Comparison of ENCODE assay signal across 13 cellular contexts in the genomic region with DNA sequence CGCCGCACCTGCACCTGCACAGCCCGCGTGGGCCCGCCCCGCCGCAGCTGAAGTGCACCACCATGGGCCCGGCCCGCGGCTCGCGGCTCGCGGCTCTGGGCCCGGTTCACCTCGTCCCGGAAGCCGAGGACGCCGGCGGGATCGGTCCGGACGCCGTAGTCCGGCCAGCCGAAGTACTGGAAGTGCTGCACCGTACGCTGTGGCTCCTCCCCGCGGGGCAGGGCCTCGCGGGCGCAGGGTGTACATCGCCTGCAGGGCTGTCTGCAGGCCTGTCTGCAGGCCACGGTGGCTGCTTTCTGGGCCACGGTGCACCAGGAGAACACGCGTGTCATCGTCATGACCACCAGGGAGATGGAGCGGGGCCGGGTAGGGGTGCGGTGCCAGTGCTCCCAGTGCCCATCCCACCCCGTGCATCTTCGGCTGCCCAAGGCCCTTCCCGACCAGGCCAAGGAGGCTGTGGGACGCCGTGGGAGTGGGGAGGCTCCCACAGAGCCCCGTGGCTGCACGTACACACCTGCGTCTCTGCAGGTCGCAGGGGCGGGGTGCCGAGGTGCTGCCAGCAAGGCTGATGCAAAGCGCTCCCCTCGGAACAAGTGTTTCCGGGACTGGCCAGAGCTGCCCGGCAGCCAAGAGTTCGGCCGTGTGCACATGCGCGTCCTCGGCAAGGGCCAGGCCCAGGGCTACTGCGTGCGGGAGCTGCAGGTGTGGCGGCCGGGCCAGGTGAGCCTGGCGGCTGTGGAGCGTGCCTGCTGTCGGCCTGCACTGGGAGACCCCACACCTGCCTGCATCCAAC. TPM values are rescaled to one million over a fixed set of nuclear protein-coding genes. Genes with fewer than 3 reads are reported as not detected.
A peak's percentile ranks its signal among the peaks of the same experiment; 100 is the strongest.
DNase-seq lines count a peak whose midpoint lies in the region; TF ChIP-seq lines count a peak whose summit lies in the region.
"Had no signal": no experiment of that assay in that cellular context is flagged by ENCODE, and none has a peak within 500 bp of the region (broad histone marks: within the 10 kb centered on the region; RNA-seq: fewer than 3 reads in every experiment).

No MANE protein-coding gene starts in this region.

- DNase-seq in activated naive CD4-positive, alpha-beta T cell treated with anti-CD3 and anti-CD28 coated beads, Interleukin-2, amount 10 ng/mL, durations not matched to agents 7 days and 5 days = no peak
- no peak for DNase-seq in activated naive CD4-positive, alpha-beta T cell (lab: John Stamatoyannopoulos, UW)
- DNase-seq in NCI-H510A treated with DMSO at 0.1 percent for 48 hours (lab: John Stamatoyannopoulos, UW) (peak; percentile 84), epithelial cell of proximal tubule (ENCODE audit: low read depth) (no peak), stomach (peak; percentile 76), middle frontal gyrus (ENCODE audit: extremely low spot score, low spot score) (no peak)
- DNase-seq in central memory CD4-positive, alpha-beta T cell = no peak
- no peak for DNase-seq in NK-92 treated with Interleukin-12 subunit alpha and Interleukin-12 subunit beta, amount 100 ng/mL, for 24 hours (lab: John Stamatoyannopoulos, UW)
- DNase-seq: GF-D8, glutamatergic neuron had no signal

- CTCF ChIA-PET in activated naive CD4-positive, alpha-beta T cell treated with anti-CD3 and anti-CD28 coated beads, Interleukin-2, amount 10 ng/mL, durations not matched to agents 7 days and 5 days (lab: Charles Lee) = no interaction called here

- H3K9me3 ChIP-seq in stomach = no peaks in the 10 kb centered on the region

- H3K36me3 Mint-ChIP-seq in activated naive CD4-positive, alpha-beta T cell treated with anti-CD3 and anti-CD28 coated beads, Interleukin-2, amount 10 ng/mL, durations not matched to agents 7 days and 5 days = no peaks in the 10 kb centered on the region

- peak overlapping the region; percentile 78 for H3K4me3 Mint-ChIP-seq in activated naive CD4-positive, alpha-beta T cell treated with anti-CD3 and anti-CD28 coated beads, Interleukin-2, amount 10 ng/mL, durations not matched to agents 7 days and 5 days

- TF ChIP-seq CTCF in epithelial cell of proximal tubule (conservative IDR thresholded peaks at IDR 0.05; ENCODE audit: low read depth, low read length) = no peak
- no peak for TF ChIP-seq CTCF in stomach (IDR thresholded peaks at IDR 0.05)

- H3K36me3 ChIP-seq in stomach = no peaks in the 10 kb centered on the region

- H3K4me1 Mint-ChIP-seq in activated naive CD4-positive, alpha-beta T cell treated with anti-CD3 and anti-CD28 coated beads, Interleukin-2, amount 10 ng/mL, durations not matched to agents 7 days and 5 days = peaks cover 32% of the 10 kb centered on the region

- TF ChIP-seq EP300 in stomach (IDR thresholded peaks at IDR 0.05) = no peak

- peaks cover 6 to 89% (median 46%) of the 10 kb centered on the region in 3 donors for H3K27me3 ChIP-seq in stomach

- 61 to 88% (median 77%) methylated on average over 30 to 70 of the region's 70 CpGs for WGBS in stomach, 5 donors

- intact Hi-C loops in stomach (cut with DNase I; ENCODE audit: low total_unique reads) = no loop called here

- peaks cover 33 to 66% (median 55%) of the 10 kb centered on the region in 4 donors for H3K4me1 ChIP-seq in stomach

- no peak for TF ChIP-seq POLR2A in stomach (IDR thresholded peaks at IDR 0.05)

- peak overlapping the region; percentile 70 for H3K4me3 ChIP-seq in epithelial cell of proximal tubule (ENCODE audit: low read depth, low read length)
- H3K4me3 ChIP-seq in stomach = peak overlapping the region; percentile 42 to 59 (median 54)

- peaks cover 19% of the 10 kb centered on the region for H3K27me3 Mint-ChIP-seq in activated naive CD4-positive, alpha-beta T cell treated with anti-CD3 and anti-CD28 coated beads, Interleukin-2, amount 10 ng/mL, durations not matched to agents 7 days and 5 days

- no peak overlapping the region for H3K27ac Mint-ChIP-seq in activated naive CD4-positive, alpha-beta T cell treated with anti-CD3 and anti-CD28 coated beads, Interleukin-2, amount 10 ng/mL, durations not matched to agents 7 days and 5 days
- H3K27ac Mint-ChIP-seq: activated T-cell treated with anti-CD3 and anti-CD28 coated beads, Interleukin-2, amount 50 U/mL, for 72 hours had no signal

- peak overlapping the region; percentile 77 to 90 (median 86) for H3K27ac ChIP-seq in stomach

- no peaks in the 10 kb centered on the region for H3K9me3 Mint-ChIP-seq in activated naive CD4-positive, alpha-beta T cell treated with anti-CD3 and anti-CD28 coated beads, Interleukin-2, amount 10 ng/mL, durations not matched to agents 7 days and 5 days
- H3K9me3 Mint-ChIP-seq: activated T-cell treated with anti-CD3 and anti-CD28 coated beads, Interleukin-2, amount 50 U/mL, for 72 hours had no signal

RNA-seq across cellular contexts. Expression of gene RNF223, which starts 6.6 kb away (rescaled TPM):
- total RNA-seq in epithelial cell of proximal tubule = 0.36 and 1.6 TPM in 2 replicates
- 1 to 10 TPM in 2 of 5 donors, not detected in 3; 1.4 to 5.9 TPM for total RNA-seq in stomach
- polyA plus RNA-seq in stomach = 1 to 10 TPM; 3.2 to 8.1 (median 3.4) TPM
- total RNA-seq: left lobe of liver, LHCN-M2 had no signal

RNA-seq across cellular contexts. Expression of gene AGRN, which starts 47.6 kb away (rescaled TPM):
- 261 and 462 TPM in 2 replicates for total RNA-seq in epithelial cell of proximal tubule
- 100 to 1,000 TPM in 2 of 5 donors, 10 to 100 TPM in 3; 38.0 to 459 (median 77.8) TPM for total RNA-seq in stomach
- polyA plus RNA-seq in stomach = 10 to 100 TPM in 2 of 3 donors, 1 to 10 TPM in 1; 3.5 to 33.7 (median 31.9) TPM

RNA-seq across cellular contexts. Expression of gene C1orf159, which starts 48.4 kb away (rescaled TPM):
- total RNA-seq in epithelial cell of proximal tubule (20.2 and 24.9 TPM in 2 replicates), stomach (10 to 100 TPM; 15.8 to 67.0 (median 33.8) TPM)
- 10 to 100 TPM; 10.2 to 17.1 (median 12.8) TPM for polyA plus RNA-seq in stomach

RNA-seq across cellular contexts. Expression of gene ISG15, which starts 54.2 kb away (rescaled TPM):
- total RNA-seq in epithelial cell of proximal tubule (66.0 and 75.6 TPM in 2 replicates), stomach (10 to 100 TPM; 16.3 to 84.6 (median 19.3) TPM)
- 100 to 1,000 TPM in 1 of 3 donors, 10 to 100 TPM in 2; 78.1 to 105 (median 97.1) TPM for polyA plus RNA-seq in stomach

Comparison
In these comparisons a context has a peak if more than half of its experiments do, and no peak if none do; other contexts are left out.
1. DNase-seq: peak in NCI-H510A treated with DMSO at 0.1 percent for 48 hours (single experiment) and stomach (single experiment); none in activated naive CD4-positive, alpha-beta T cell treated with anti-CD3 and anti-CD28 coated beads, Interleukin-2, amount 10 ng/mL, durations not matched to agents 7 days and 5 days (single experiment), activated naive CD4-positive, alpha-beta T cell (0 of 4), epithelial cell of proximal tubule (single experiment), middle frontal gyrus (single experiment), central memory CD4-positive, alpha-beta T cell (single experiment) and NK-92 treated with Interleukin-12 subunit alpha and Interleukin-12 subunit beta, amount 100 ng/mL, for 24 hours (single experiment).